Comparison of ENCODE assay signal across 7 cellular contexts in genomic region chr7:80499350-80499955, GRCh38. TPM values are rescaled to one million over a fixed set of nuclear protein-coding genes. Genes with fewer than 3 reads are reported as not detected.
DNase-seq lines count a peak whose midpoint lies in the region; ATAC-seq, FAIRE-seq and TF ChIP-seq lines count a peak whose summit lies in the region.

No MANE protein-coding gene starts in this region.

- CTCF ChIA-PET in IMR-90 (lab: Yijun Ruan, JAX) = interaction anchor here (0.6 kb wide), 1 partner anchor 215 kb away, joined by 3 read pairs; no protein-coding TSS in a partner anchor

- no peak overlapping the region for H4K91ac ChIP-seq in IMR-90 (ENCODE audit: insufficient read depth, low read depth, low read length)

- 0 out of 3 replicates have a peak overlapping the region, but pooled peaks have one; percentile 5 for H2BK15ac ChIP-seq in IMR-90 (ENCODE audit: low read depth, low read length)

- ATAC-seq in IMR-90 (ENCODE audit: low read depth) (peak; percentile 98), HG03354 (IDR thresholded peaks at IDR 0.05; ENCODE audit: poor library complexity, severe bottlenecking, unreplicated experiment) (no peak)

- peak overlapping the region; percentile 49; the same call in 1 of the 2 replicates for H3K4ac ChIP-seq in IMR-90 (ENCODE audit: low read depth, low read length)

- POLR2A ChIA-PET in IMR-90 (lab: Charles Lee; ENCODE audit: unreplicated experiment) = no interaction called here

- no peaks in the 10 kb centered on the region for H3K9me3 ChIP-seq in IMR-90 (ENCODE audit: control insufficient read depth, insufficient read depth, low read length)
- no peaks in the 10 kb centered on the region for H3K9me3 ChIP-seq in breast epithelium

- H3K18ac ChIP-seq in IMR-90 (ENCODE audit: low read depth, low read length) = no peak overlapping the region

- peak overlapping the region in 1 of 2 experiments; percentile 52; a peak in 1 of 4 replicates for H4K8ac ChIP-seq in IMR-90 (ENCODE audit: low read depth in 2 of 2, low read length in 2 of 2)

- H3K4me2 ChIP-seq in IMR-90 (ENCODE audit: low read depth, low read length) = no peak overlapping the region; the same call in 1 of the 2 replicates

- H3K36me3 ChIP-seq in IMR-90 (ENCODE audit: control insufficient read depth, insufficient read depth, low read length) (no peaks in the 10 kb centered on the region), breast epithelium (no peaks in the 10 kb centered on the region)

- H3K27ac ChIP-seq in IMR-90 (ENCODE audit: insufficient read depth, low read length) = no peak overlapping the region
- H3K27ac ChIP-seq in breast epithelium = peak overlapping the region; percentile 29 to 60

- H3K4me1 ChIP-seq in IMR-90 (ENCODE audit: control insufficient read depth, insufficient read depth, low read length) (peaks cover 2% of the 10 kb centered on the region; the same call in 1 of the 2 replicates), breast epithelium (no peaks in the 10 kb centered on the region)

- dilution Hi-C loops in IMR-90 (cut with HindIII; ENCODE audit: low sequenced_read_pairs, unreplicated experiment) = no loop called here

- no peak overlapping the region for H3K23ac ChIP-seq in IMR-90 (ENCODE audit: low read depth, low read length)

- no peak overlapping the region for H2AFZ ChIP-seq in IMR-90 (replicated peaks; ENCODE audit: low read length, poor library complexity)

- no peak overlapping the region for H4K5ac ChIP-seq in IMR-90 (ENCODE audit: low read depth, low read length)

- H3K9me1 ChIP-seq in IMR-90 (ENCODE audit: insufficient read depth, low read length) = no peaks in the 10 kb centered on the region

- no peak overlapping the region for H3K56ac ChIP-seq in IMR-90 (ENCODE audit: extremely low read depth, insufficient read depth, low read length)

- intact Hi-C loops in IMR-90 (cut with micrococcal nuclease) (loop anchor here (2.0 to 10.0 kb wide), 2 partner anchors 49 to 65 kb away; no protein-coding TSS in a partner anchor), breast epithelium (cut with DNase I; ENCODE audit: low total_unique reads) (no loop called here)

- no peak overlapping the region for H2AK9ac ChIP-seq in IMR-90 (replicated peaks; ENCODE audit: low read depth, low read length, poor library complexity)

- H3K27me3 ChIP-seq in IMR-90 (ENCODE audit: control insufficient read depth, insufficient read depth, low read length) (no peaks in the 10 kb centered on the region), breast epithelium (no peaks in the 10 kb centered on the region)

- no peak for TF ChIP-seq POLR2A in IMR-90 (IDR thresholded peaks at IDR 0.05; ENCODE audit: low read depth, low read length)
- TF ChIP-seq POLR2A in breast epithelium (IDR thresholded peaks at IDR 0.05) = no peak

- TF ChIP-seq RAD21 in IMR-90 (IDR thresholded peaks at IDR 0.05; ENCODE audit: low read length) = no peak

- no peak overlapping the region for H3K14ac ChIP-seq in IMR-90 (replicated peaks; ENCODE audit: low read depth, low read length)

- TF ChIP-seq CTCF in IMR-90 (conservative IDR thresholded peaks at IDR 0.05; ENCODE audit: low read depth, low read length) (no peak), breast epithelium (IDR thresholded peaks at IDR 0.05) (no peak)

- peak overlapping the region; percentile 92 for H2BK5ac ChIP-seq in IMR-90 (ENCODE audit: low read depth, low read length, poor library complexity, severe bottlenecking)

- H2AK5ac ChIP-seq in IMR-90 (ENCODE audit: low read depth, low read length) = no peak overlapping the region

- in situ Hi-C loops in IMR-90 (cut with MboI; ENCODE audit: low sequenced_read_pairs) = no loop called here

- peak overlapping the region; percentile 87; the same call in 1 of the 2 replicates for H2BK20ac ChIP-seq in IMR-90 (ENCODE audit: low read depth, low read length)

- H2BK120ac ChIP-seq in IMR-90 (ENCODE audit: low read depth, low read length) = peak overlapping the region; percentile 76; the same call in 1 of the 2 replicates

- H3K79me1 ChIP-seq in IMR-90 (ENCODE audit: low read depth in 1 of 2, low read length in 2 of 2) = no peaks in the 10 kb centered on the region

- H3K4me3 ChIP-seq in IMR-90 (ENCODE audit: insufficient read depth, low read depth, low read length) (no peak overlapping the region), breast epithelium (no peak overlapping the region)

- no TSS peak for BruUV-seq in IMR-90 (replicated peaks; lab: Mats Ljungman, UMichigan)

- peak; percentile 98 for FAIRE-seq in urothelium cell line (lab: Jason Lieb, UNC)

- no peaks in the 10 kb centered on the region for H4K20me1 ChIP-seq in IMR-90 (ENCODE audit: insufficient read depth, low read length)

- H3K9ac ChIP-seq in IMR-90 (ENCODE audit: low read depth, low read length) = no peak overlapping the region

- WGBS in IMR-90 (ENCODE audit: extremely low coverage in 2 of 2, insufficient read length in 1 of 2), 2 experiments = no CpG with 5 or more reads among the region's 1 CpG

- DNase-seq in IMR-90 (peak; percentile 95), breast epithelium (ENCODE audit: low spot score in 2 of 2) (peak in 1 of 2 donors; percentile 43), kidney tubule cell (ENCODE audit: low spot score) (peak; percentile 96), urothelium cell line (ENCODE audit: low spot score) (peak; percentile 44), NCI-H2029 (lab: John Stamatoyannopoulos, UW) (no peak), D341Med (ENCODE audit: low spot score) (no peak)

TF ChIP-seq in IMR-90, 13 proteins besides CTCF, POLR2A, EP300 and RAD21:
- no peak for TF ChIP-seq NFE2L2 (IDR thresholded peaks at IDR 0.05; ENCODE audit: low read depth, low read length)
- no peak for TF ChIP-seq SMC3 (IDR thresholded peaks at IDR 0.05; ENCODE audit: low read depth, low read length)
- TF ChIP-seq USF2 (IDR thresholded peaks at IDR 0.05; ENCODE audit: low read depth, low read length) = no peak
- peak; percentile 76 for TF ChIP-seq FOS (IDR thresholded peaks at IDR 0.05; ENCODE audit: low read depth, low read length)
- no peak for TF ChIP-seq CEBPB (IDR thresholded peaks at IDR 0.05; ENCODE audit: low read depth, low read length)
- peak; percentile 50; the same call in 1 of the 2 replicates for TF ChIP-seq BHLHE40 (IDR thresholded peaks at IDR 0.05; ENCODE audit: low read depth, low read length)
- no peak for TF ChIP-seq RFX5 (IDR thresholded peaks at IDR 0.05; ENCODE audit: low read depth, low read length)
- no peak for TF ChIP-seq CHD1 (IDR thresholded peaks at IDR 0.05; ENCODE audit: low read depth, low read length)
- TF ChIP-seq MAZ (IDR thresholded peaks at IDR 0.05; ENCODE audit: borderline replicate concordance, low read depth, low read length) = no peak
- peak; percentile 58 for TF ChIP-seq RCOR1 (IDR thresholded peaks at IDR 0.05; ENCODE audit: insufficient replicate concordance, low read length)
- peak; percentile 91 for TF ChIP-seq MAFK (IDR thresholded peaks at IDR 0.05; ENCODE audit: low read depth, low read length)

RNA-seq across cellular contexts. Expression of gene GNAT3, which starts 12.4 kb away (rescaled TPM):
- total RNA-seq in IMR-90 (2012; rRNA removed) (not detected in 2 replicates), breast epithelium (not detected)
- not detected in 2 replicates for polyA plus RNA-seq in IMR-90 (2012; rRNA removed)
- not detected in 2 replicates for polyA plus RNA-seq in IMR-90 (2012; cell fraction: cytosol; rRNA removed)
- not detected in 2 replicates for polyA plus RNA-seq in IMR-90 (2012; cell fraction: nucleus; rRNA removed; ENCODE audit: low replicate concordance)

Comparison
In these comparisons a context has a peak if more than half of its experiments do, and no peak if none do; other contexts are left out.
1. DNase-seq: peak in IMR-90 (single experiment), kidney tubule cell (single experiment) and urothelium cell line (single experiment); none in NCI-H2029 (single experiment) and D341Med (single experiment).